In genomic region chr19:3761382-3762129, GRCh38 we compare ENCODE assay signal across 8 cellular contexts. TPM values are rescaled to one million over a fixed set of nuclear protein-coding genes. Genes with fewer than 3 reads are reported as not detected.
DNase-seq lines count a peak whose midpoint lies in the region; ATAC-seq and TF ChIP-seq lines count a peak whose summit lies in the region.

Gene APBA3, minus strand, starts transcription at chr19:3761692. Its CDS starts 1,428 bp downstream, at chr19:3760264.

- TF ChIP-seq CTCF in RWPE1 (conservative IDR thresholded peaks at IDR 0.05; ENCODE audit: low read depth) = peak; percentile 75
- TF ChIP-seq CTCF in fibroblast of the aortic adventitia (IDR thresholded peaks at IDR 0.05; ENCODE audit: insufficient read depth, low read length) = peak; percentile 67
- peak; percentile 45 for TF ChIP-seq CTCF in nephron progenitor cell (IDR thresholded peaks at IDR 0.05)

- H3K36me3 Mint-ChIP-seq in nephron progenitor cell (ENCODE audit: low read depth) = no peaks in the 10 kb centered on the region
- H3K36me3 Mint-ChIP-seq in stimulated activated naive CD8-positive, alpha-beta T cell treated with anti-CD3 and anti-CD28 coated beads, Interleukin-15, Interleukin-2, amounts not matched to agents 100 ng/mL and 50 ng/mL, for 24 hours (ENCODE audit: low read depth) = peaks cover 21% of the 10 kb centered on the region

- peaks cover 14% of the 10 kb centered on the region for H3K4me1 Mint-ChIP-seq in nephron progenitor cell
- H3K4me1 Mint-ChIP-seq in stimulated activated naive CD8-positive, alpha-beta T cell treated with anti-CD3 and anti-CD28 coated beads, Interleukin-15, Interleukin-2, amounts not matched to agents 100 ng/mL and 50 ng/mL, for 24 hours (ENCODE audit: low read depth) = peaks cover 45% of the 10 kb centered on the region

- H3K4me3 ChIP-seq in fibroblast of the aortic adventitia (ENCODE audit: low read depth, low read length) = peak within 1 kb of the TSS; percentile 96

- H3K27me3 Mint-ChIP-seq in nephron progenitor cell (ENCODE audit: low read depth, poor library complexity) = no peaks in the 10 kb centered on the region
- H3K27me3 Mint-ChIP-seq in stimulated activated naive CD8-positive, alpha-beta T cell treated with anti-CD3 and anti-CD28 coated beads, Interleukin-15, Interleukin-2, amounts not matched to agents 100 ng/mL and 50 ng/mL, for 24 hours = peaks cover 3% of the 10 kb centered on the region

- H3K27ac Mint-ChIP-seq in nephron progenitor cell = peak within 1 kb of the TSS; percentile 100
- H3K27ac Mint-ChIP-seq in stimulated activated naive CD8-positive, alpha-beta T cell treated with anti-CD3 and anti-CD28 coated beads, Interleukin-15, Interleukin-2, amounts not matched to agents 100 ng/mL and 50 ng/mL, for 24 hours = peak within 1 kb of the TSS; percentile 99

- H3K27ac ChIP-seq in RWPE1 = peak within 1 kb of the TSS; percentile 96

- H3K9me3 Mint-ChIP-seq in nephron progenitor cell = no peaks in the 10 kb centered on the region
- H3K9me3 Mint-ChIP-seq in stimulated activated naive CD8-positive, alpha-beta T cell treated with anti-CD3 and anti-CD28 coated beads, Interleukin-15, Interleukin-2, amounts not matched to agents 100 ng/mL and 50 ng/mL, for 24 hours = no peaks in the 10 kb centered on the region

- peak; percentile 46 for ATAC-seq in GM21786 (IDR thresholded peaks at IDR 0.05; ENCODE audit: unreplicated experiment)

- POLR2A ChIA-PET in RWPE1 (lab: Yijun Ruan, JAX; ENCODE audit: low non-redundant PET) = interaction anchor here (0.5 kb wide), 1 partner anchor 72 kb away, joined by 3 read pairs; no protein-coding TSS in a partner anchor

- CTCF ChIA-PET in RWPE1 (lab: Yijun Ruan, JAX) = interaction anchor here (0.6 to 0.7 kb wide), 2 partner anchors 63 to 140 kb away, joined by 3 to 6 read pairs; no protein-coding TSS in a partner anchor

- H3K4me3 Mint-ChIP-seq in nephron progenitor cell = peak within 1 kb of the TSS; percentile 97
- peak within 1 kb of the TSS; percentile 96 for H3K4me3 Mint-ChIP-seq in stimulated activated naive CD8-positive, alpha-beta T cell treated with anti-CD3 and anti-CD28 coated beads, Interleukin-15, Interleukin-2, amounts not matched to agents 100 ng/mL and 50 ng/mL, for 24 hours

- DNase-seq in DMS 273 treated with DMSO at 0.1 percent for 48 hours (lab: John Stamatoyannopoulos, UW) (peak; percentile 52), LoVo (ENCODE audit: low spot score) (peak; percentile 91), RWPE1 (ENCODE audit: low spot score) (peak; percentile 90), fibroblast of the aortic adventitia (ENCODE audit: low read depth) (peak; percentile 85), nephron progenitor cell (peak; percentile 96)
- DNase-seq in activated T-helper 9 cell treated with anti-CD3 and anti-CD28 coated beads, Interleukin-2, amount 50 U/mL, for 16 hours (ENCODE audit: low read depth) = peak; percentile 95

RNA-seq across cellular contexts. Expression of gene APBA3, which starts in this region (rescaled TPM):
- total RNA-seq in fibroblast of the aortic adventitia (ENCODE audit: low replicate concordance) = 15.5 and 39.5 TPM in 2 replicates

Comparison
In these comparisons a context has a peak if more than half of its experiments do, and no peak if none do; other contexts are left out.
1. Peak in every context shown above with its lines: DNase-seq, ATAC-seq, H3K4me3 ChIP-seq and H3K27ac ChIP-seq.